In genomic region chr6:34696739-34697543, GRCh38 we compare ENCODE assay signal across 8 cellular contexts. TPM values are rescaled to one million over a fixed set of nuclear protein-coding genes. Genes with fewer than 3 reads are reported as not detected.
A peak's percentile ranks its signal among the peaks of the same experiment; 100 is the strongest.
DNase-seq lines count a peak whose midpoint lies in the region; ATAC-seq and TF ChIP-seq lines count a peak whose summit lies in the region.

Gene ILRUN, minus strand, starts transcription at chr6:34696767. Its CDS starts 164 bp downstream, at chr6:34696603.

- H3K9ac ChIP-seq in OCI-LY3 (ENCODE audit: low read length), result peak within 1 kb of the TSS; percentile 95

- peak within 1 kb of the TSS; percentile 73 for H3K27ac ChIP-seq in OCI-LY3 (ENCODE audit: low read length)

- H3K4me1 Mint-ChIP-seq in Caco-2 (ENCODE audit: low read depth, unreplicated experiment) (peaks cover 29% of the 10 kb centered on the region), endothelial cell (ENCODE audit: unreplicated experiment) (peaks cover 28% of the 10 kb centered on the region), mesothelial cell of epicardium (peaks cover 33% of the 10 kb centered on the region)

- CTCF ChIA-PET in Caco-2 (lab: Charles Lee), result interaction anchor here (0.6 to 1.4 kb wide), 4 partner anchors 40 to 137 kb away, joined by 3 to 10 read pairs (median 4); partner anchors contain the start of gene SNRPC

- no peaks in the 10 kb centered on the region for H3K9me3 Mint-ChIP-seq in Caco-2 (ENCODE audit: unreplicated experiment)
- H3K9me3 Mint-ChIP-seq in endothelial cell (ENCODE audit: unreplicated experiment), result no peaks in the 10 kb centered on the region
- no peaks in the 10 kb centered on the region for H3K9me3 Mint-ChIP-seq in mesothelial cell of epicardium

- H3K4me2 ChIP-seq in OCI-LY3 (ENCODE audit: low read length), result peak within 1 kb of the TSS; percentile 90

- H2AFZ ChIP-seq in OCI-LY3 (ENCODE audit: low read depth, low read length), result peak within 1 kb of the TSS; percentile 42; the same call in 1 of the 2 replicates

- peaks cover 46% of the 10 kb centered on the region for H3K79me2 ChIP-seq in OCI-LY3 (ENCODE audit: low read length)

- H3K27ac Mint-ChIP-seq in Caco-2 (ENCODE audit: unreplicated experiment) (peak within 1 kb of the TSS; percentile 77), endothelial cell (ENCODE audit: unreplicated experiment) (peak within 1 kb of the TSS; percentile 97), mesothelial cell of epicardium (peak within 1 kb of the TSS; percentile 99)

- H3K36me3 ChIP-seq in Caco-2 (ENCODE audit: control insufficient read depth, insufficient read depth, low read length) (no peaks in the 10 kb centered on the region), OCI-LY3 (replicated peaks; ENCODE audit: low read depth, low read length) (peaks cover 4% of the 10 kb centered on the region)

- intact Hi-C loops in Caco-2 (cut with micrococcal nuclease; ENCODE audit: unreplicated experiment), result loop anchor here (2.0 kb wide), 2 partner anchors 26 to 48 kb away; no protein-coding TSS in a partner anchor

- H4K20me1 ChIP-seq in OCI-LY3 (ENCODE audit: insufficient read depth, low read length), result peaks cover 29% of the 10 kb centered on the region

- H3K27me3 ChIP-seq in Caco-2 (replicated peaks; ENCODE audit: control insufficient read depth, insufficient read depth, low read length), result no peaks in the 10 kb centered on the region
- H3K27me3 ChIP-seq in OCI-LY3 (ENCODE audit: low read depth, low read length), result no peaks in the 10 kb centered on the region

- DNase-seq in Caco-2 (peak; percentile 96 to 97), HuH-7.5 (ENCODE audit: low spot score) (peak; percentile 47), endothelial cell (ENCODE audit: low spot score) (peak; percentile 97), mesothelial cell of epicardium (ENCODE audit: low spot score in 2 of 2, unreplicated experiment in 2 of 2) (peak; percentile 96)
- peak; percentile 99 for DNase-seq in activated CD8-positive, alpha-beta memory T cell treated with anti-CD3 and anti-CD28 coated beads, Interleukin-2, amount 50 U/mL, for 48 hours
- DNase-seq in stimulated activated CD8-positive, alpha-beta memory T cell treated with anti-CD3 and anti-CD28 coated beads, Interleukin-15, amount 100 ng/mL, for 4 hours (ENCODE audit: low read depth in 2 of 2), result peak; percentile 93 to 95

- H3K36me3 Mint-ChIP-seq in Caco-2 (ENCODE audit: insufficient read depth, unreplicated experiment) (peaks cover 6% of the 10 kb centered on the region), endothelial cell (ENCODE audit: low read depth, unreplicated experiment) (peaks cover 4% of the 10 kb centered on the region), mesothelial cell of epicardium (no peaks in the 10 kb centered on the region)

- H3K4me3 Mint-ChIP-seq in Caco-2 (ENCODE audit: unreplicated experiment) (peak within 1 kb of the TSS; percentile 78), endothelial cell (ENCODE audit: unreplicated experiment) (peak within 1 kb of the TSS; percentile 99), mesothelial cell of epicardium (peak within 1 kb of the TSS; percentile 95)

- BruUV-seq in Caco-2 (replicated peaks; lab: Mats Ljungman, UMichigan), result TSS peak; percentile 99

- POLR2A ChIA-PET in Caco-2 (lab: Charles Lee), result interaction anchor here (1.0 to 1.9 kb wide), 3 partner anchors 30 to 49 kb away, joined by 5 to 6 read pairs (median 6); no protein-coding TSS in a partner anchor

- ATAC-seq in GM21447 (IDR thresholded peaks at IDR 0.05; ENCODE audit: unreplicated experiment), result peak; percentile 76

- H3K4me3 ChIP-seq in Caco-2 (ENCODE audit: low read depth, low read length), result peak within 1 kb of the TSS; percentile 74
- peak within 1 kb of the TSS; percentile 98 for H3K4me3 ChIP-seq in OCI-LY3 (ENCODE audit: low read length)

- H3K9me3 ChIP-seq in Caco-2 (no peaks in the 10 kb centered on the region), OCI-LY3 (ENCODE audit: insufficient read depth, low read length) (no peaks in the 10 kb centered on the region)

- H3K27me3 Mint-ChIP-seq in Caco-2 (ENCODE audit: insufficient read depth, unreplicated experiment) (no peaks in the 10 kb centered on the region), endothelial cell (ENCODE audit: unreplicated experiment) (peaks cover 6% of the 10 kb centered on the region), mesothelial cell of epicardium (ENCODE audit: low read depth) (no peaks in the 10 kb centered on the region)

- H3K4me1 ChIP-seq in Caco-2 (peaks cover 11% of the 10 kb centered on the region), OCI-LY3 (ENCODE audit: low read length) (peaks cover 23% of the 10 kb centered on the region)

- TF ChIP-seq CTCF in Caco-2 (IDR thresholded peaks at IDR 0.05; ENCODE audit: insufficient read depth in 1 of 2, low read depth in 1 of 2, low read length in 1 of 2, severe bottlenecking in 1 of 2, unreplicated experiment in 1 of 2) (no peak), OCI-LY3 (IDR thresholded peaks at IDR 0.05; ENCODE audit: low read depth, low read length) (no peak), endothelial cell (IDR thresholded peaks at IDR 0.05; ENCODE audit: unreplicated experiment) (no peak), mesothelial cell of epicardium (IDR thresholded peaks at IDR 0.05; ENCODE audit: unreplicated experiment) (no peak)

RNA-seq across cellular contexts. Expression of gene ILRUN, which starts in this region (rescaled TPM):
- 92.1 and 95.9 TPM in 2 replicates for total RNA-seq in Caco-2 (2022)
- total RNA-seq in endothelial cell (ENCODE audit: unreplicated experiment), result 58.9 TPM
- 55.6 to 61.0 TPM (median 59.4 TPM) in 3 replicates for total RNA-seq in mesothelial cell of epicardium

Comparison
In these comparisons a context has a peak if more than half of its experiments do, and no peak if none do; other contexts are left out.
1. Peak in every context shown above with its lines: DNase-seq, ATAC-seq, H3K4me3 ChIP-seq and H3K27ac ChIP-seq.
2. DNase-seq: peak in every context shown above with its lines; median percentile 99 in activated CD8-positive, alpha-beta memory T cell treated with anti-CD3 and anti-CD28 coated beads, Interleukin-2, amount 50 U/mL, for 48 hours; 97 in endothelial cell; 96 in Caco-2; 96 in mesothelial cell of epicardium; 94 in stimulated activated CD8-positive, alpha-beta memory T cell treated with anti-CD3 and anti-CD28 coated beads, Interleukin-15, amount 100 ng/mL, for 4 hours; 47 in HuH-7.5.